ENCODE assay signal across 21 cellular contexts in the genomic region with DNA sequence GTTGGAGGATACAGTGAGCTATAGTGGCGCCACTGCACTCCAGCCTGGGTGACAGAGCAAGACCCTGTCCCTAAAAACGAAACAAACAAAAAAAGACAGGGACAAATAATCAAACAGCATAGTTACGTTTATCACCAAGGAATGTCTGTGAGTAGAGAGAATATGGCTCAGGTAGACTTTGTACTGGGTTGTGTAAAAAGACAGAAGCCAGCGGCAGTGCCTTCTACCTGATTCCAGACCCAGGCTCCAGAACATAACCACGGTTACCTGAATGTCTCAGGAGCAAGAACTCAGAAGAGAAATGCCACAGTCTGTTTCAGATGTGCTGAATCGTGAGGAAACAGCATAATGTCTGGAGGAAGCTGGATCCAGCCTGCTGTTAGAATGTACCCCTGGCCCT.
"Had no signal": no experiment of that assay in that cellular context is flagged by ENCODE, and none has a peak within 500 bp of the region (broad histone marks: within the 10 kb centered on the region; RNA-seq: fewer than 3 reads in every experiment).

No MANE protein-coding gene starts in this region.

- H3K27ac Mint-ChIP-seq: stimulated activated memory B cell treated with anti-CD40 and anti-IgM and Interleukin-4, amounts not matched to agents 10 μg/mL and 1 μg/mL and 100 μg/mL, for 72 hours; stimulated activated naive CD8-positive, alpha-beta T cell treated with anti-CD3 and anti-CD28 coated beads, Interleukin-15, Interleukin-2, amounts not matched to agents 100 ng/mL and 50 ng/mL, for 24 hours had no signal

- H3K9me3 Mint-ChIP-seq: naive thymus-derived CD8-positive, alpha-beta T cell; stimulated activated memory B cell treated with anti-CD40 and anti-IgM and Interleukin-4, amounts not matched to agents 10 μg/mL and 1 μg/mL and 100 μg/mL, for 72 hours; stimulated activated naive CD8-positive, alpha-beta T cell treated with anti-CD3 and anti-CD28 coated beads, Interleukin-15, Interleukin-2, amounts not matched to agents 100 ng/mL and 50 ng/mL, for 24 hours had no signal

- H3K4me3 Mint-ChIP-seq: naive thymus-derived CD8-positive, alpha-beta T cell; stimulated activated memory B cell treated with anti-CD40 and anti-IgM and Interleukin-4, amounts not matched to agents 10 μg/mL and 1 μg/mL and 100 μg/mL, for 72 hours; stimulated activated naive CD8-positive, alpha-beta T cell treated with anti-CD3 and anti-CD28 coated beads, Interleukin-15, Interleukin-2, amounts not matched to agents 100 ng/mL and 50 ng/mL, for 24 hours had no signal

- H3K79me2 ChIP-seq: parathyroid adenoma had no signal

- H3K36me3 ChIP-seq: gastrocnemius medialis, heart left ventricle, lower lobe of right lung, neutrophil, prostate gland, right atrium auricular region, sigmoid colon, spleen, thoracic aorta, tibial nerve, upper lobe of left lung had no signal

- H3K4me1 Mint-ChIP-seq: stimulated activated memory B cell treated with anti-CD40 and anti-IgM and Interleukin-4, amounts not matched to agents 10 μg/mL and 1 μg/mL and 100 μg/mL, for 72 hours had no signal

- H3K36me3 Mint-ChIP-seq: naive thymus-derived CD8-positive, alpha-beta T cell; stimulated activated memory B cell treated with anti-CD40 and anti-IgM and Interleukin-4, amounts not matched to agents 10 μg/mL and 1 μg/mL and 100 μg/mL, for 72 hours had no signal

- H3K9me3 ChIP-seq: gastrocnemius medialis, heart left ventricle, lower lobe of right lung, neutrophil, prostate gland, right atrium auricular region, sigmoid colon, spleen, thoracic aorta, tibial nerve, upper lobe of left lung had no signal

- ATAC-seq: gastrocnemius medialis; heart left ventricle; left cardiac atrium; left ventricle myocardium superior; lower lobe of right lung; naive thymus-derived CD8-positive, alpha-beta T cell; stimulated activated memory B cell treated with anti-CD40 and anti-IgM and Interleukin-4, amounts not matched to agents 10 μg/mL and 1 μg/mL and 100 μg/mL, for 72 hours had no signal

- DNase-seq: dorsolateral prefrontal cortex; effector CD4-positive, alpha-beta T cell; gastrocnemius medialis; heart left ventricle; hippocampal formation; left cardiac atrium; left ventricle myocardium superior; lower lobe of right lung; naive thymus-derived CD8-positive, alpha-beta T cell; sigmoid colon; spleen; stimulated activated CD4-positive, alpha-beta T cell treated with anti-CD3 and anti-CD28 coated beads, Interleukin-4, amount 100 ng/mL, for 4 hours; upper lobe of left lung had no signal

- H3K4me3 ChIP-seq: dorsolateral prefrontal cortex, gastrocnemius medialis, heart left ventricle, lower lobe of right lung, prostate gland, right atrium auricular region, sigmoid colon, spleen, thoracic aorta, tibial nerve, upper lobe of left lung had no signal

- H3K4me1 ChIP-seq: gastrocnemius medialis, heart left ventricle, lower lobe of right lung, parathyroid adenoma, prostate gland, right atrium auricular region, sigmoid colon, spleen, tibial nerve, upper lobe of left lung had no signal

- H3K27me3 ChIP-seq: gastrocnemius medialis, heart left ventricle, neutrophil, right atrium auricular region, sigmoid colon, spleen, tibial nerve, upper lobe of left lung had no signal

- H3K27me3 Mint-ChIP-seq: stimulated activated naive CD8-positive, alpha-beta T cell treated with anti-CD3 and anti-CD28 coated beads, Interleukin-15, Interleukin-2, amounts not matched to agents 100 ng/mL and 50 ng/mL, for 24 hours had no signal

- H3K27ac ChIP-seq: dorsolateral prefrontal cortex, gastrocnemius medialis, heart left ventricle, lower lobe of right lung, neutrophil, parathyroid adenoma, prostate gland, right atrium auricular region, sigmoid colon, spleen, thoracic aorta, tibial nerve, upper lobe of left lung had no signal

- H2AFZ ChIP-seq: parathyroid adenoma had no signal
